Comparison of ENCODE assay signal across 8 cellular contexts in the genomic region with DNA sequence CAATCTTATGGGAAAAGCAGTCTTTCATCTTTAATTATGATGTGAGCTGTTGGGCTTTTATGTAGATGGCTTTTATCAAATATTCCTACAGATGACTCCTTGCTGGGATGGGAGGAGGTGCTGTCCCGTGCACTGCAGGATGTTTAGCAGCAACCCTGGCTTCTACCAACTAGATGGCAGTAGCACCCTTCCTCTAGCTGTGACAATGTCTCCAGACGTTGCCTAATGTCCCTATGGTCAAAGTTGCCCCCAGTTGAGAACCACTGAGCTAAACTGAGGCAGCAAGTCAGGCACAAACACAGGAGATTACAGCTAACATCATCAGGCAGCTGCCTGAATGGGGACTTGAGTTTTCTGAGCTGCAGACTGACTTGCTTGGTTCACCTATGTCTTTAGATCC.
DNase-seq lines count a peak whose midpoint lies in the region; ATAC-seq and TF ChIP-seq lines count a peak whose summit lies in the region.

No MANE protein-coding gene starts in this region.

- H3K36me3 ChIP-seq in PC-3 (ENCODE audit: low read depth, low read length) = no peaks in the 10 kb centered on the region
- no peaks in the 10 kb centered on the region for H3K36me3 ChIP-seq in left ventricle myocardium inferior

- H3K4me1 Mint-ChIP-seq in type B pancreatic cell (ENCODE audit: unreplicated experiment) = no peaks in the 10 kb centered on the region

- H3K79me2 ChIP-seq in PC-3 (ENCODE audit: low read length) = no peaks in the 10 kb centered on the region

- H3K9ac ChIP-seq in PC-3 (ENCODE audit: low read length) = no peak overlapping the region

- no peaks in the 10 kb centered on the region for H3K4me1 ChIP-seq in PC-3 (ENCODE audit: insufficient read depth, low read length)
- no peaks in the 10 kb centered on the region for H3K4me1 ChIP-seq in left ventricle myocardium inferior

- no peak overlapping the region for H2AFZ ChIP-seq in PC-3 (ENCODE audit: low read length)

- no peak overlapping the region for H3K27ac Mint-ChIP-seq in type B pancreatic cell

- no TSS peak for BruUV-seq in PC-3 (replicated peaks; lab: Mats Ljungman, UMichigan)

- H3K4me2 ChIP-seq in PC-3 (ENCODE audit: low read length) = no peak overlapping the region

- DNase-seq in AML-193 (lab: John Stamatoyannopoulos, UW) = peak; percentile 29 to 51
- peak; percentile 39 for DNase-seq in PC-3
- DNase-seq in left ventricle myocardium inferior = no peak
- no peak for DNase-seq in type B pancreatic cell (ENCODE audit: extremely low spot score, unreplicated experiment)
- DNase-seq in NCI-H1694 (lab: John Stamatoyannopoulos, UW) = no peak

- H3K4me3 Mint-ChIP-seq in type B pancreatic cell = no peak overlapping the region

- H3F3A ChIP-seq in PC-3 (ENCODE audit: low read length, unreplicated experiment) = no peaks in the 10 kb centered on the region

- ATAC-seq in GM21515 (IDR thresholded peaks at IDR 0.05; ENCODE audit: unreplicated experiment) = peak; percentile 55
- ATAC-seq in PC-3 = peak; percentile 74
- no peak for ATAC-seq in GM18873 (IDR thresholded peaks at IDR 0.05; ENCODE audit: low FRiP score, unreplicated experiment)
- ATAC-seq in GM21390 (IDR thresholded peaks at IDR 0.05; ENCODE audit: unreplicated experiment) = no peak

- H3K27ac ChIP-seq in PC-3 (ENCODE audit: low read length) (no peak overlapping the region), left ventricle myocardium inferior (replicated peaks) (no peak overlapping the region)

- H3K9me3 ChIP-seq in PC-3 (ENCODE audit: low read length) = no peaks in the 10 kb centered on the region
- peaks cover 12% of the 10 kb centered on the region for H3K9me3 ChIP-seq in left ventricle myocardium inferior (replicated peaks)

- H3K27me3 Mint-ChIP-seq in type B pancreatic cell = no peaks in the 10 kb centered on the region

- CTCF ChIA-PET in PC-3 (lab: Charles Lee) = interaction anchor here (0.5 kb wide), 1 partner anchor 100 kb away, joined by 3 read pairs; no protein-coding TSS in a partner anchor

- H3K4me3 ChIP-seq in PC-3 (ENCODE audit: low read length) (no peak overlapping the region), left ventricle myocardium inferior (no peak overlapping the region)

- TF ChIP-seq CTCF in PC-3 (conservative IDR thresholded peaks at IDR 0.05; ENCODE audit: low read depth, low read length) = peak; percentile 62
- peak; percentile 59 for TF ChIP-seq CTCF in left ventricle myocardium inferior (IDR thresholded peaks at IDR 0.05; ENCODE audit: borderline replicate concordance)
- TF ChIP-seq CTCF in type B pancreatic cell (conservative IDR thresholded peaks at IDR 0.05) = peak; percentile 56

- intact Hi-C loops in PC-3 (cut with micrococcal nuclease) (no loop called here), left ventricle myocardium inferior (cut with micrococcal nuclease) (no loop called here)

- no peaks in the 10 kb centered on the region for H4K20me1 ChIP-seq in PC-3 (ENCODE audit: low read length)

- H3K9me3 Mint-ChIP-seq in type B pancreatic cell = no peaks in the 10 kb centered on the region

- POLR2A ChIA-PET in PC-3 (lab: Charles Lee; ENCODE audit: unreplicated experiment) = no interaction called here

- H3K36me3 Mint-ChIP-seq in type B pancreatic cell = no peaks in the 10 kb centered on the region

- 0 out of 2 replicates have a peak, but pooled peaks cover 8% of the 10 kb centered on the region for H3K27me3 ChIP-seq in PC-3 (ENCODE audit: low read length)
- H3K27me3 ChIP-seq in left ventricle myocardium inferior (ENCODE audit: low read depth) = no peaks in the 10 kb centered on the region

- no peaks in the 10 kb centered on the region for H3K9me2 ChIP-seq in PC-3 (replicated peaks; ENCODE audit: low read length)

Comparison
In these comparisons a context has a peak if more than half of its experiments do, and no peak if none do; other contexts are left out.
1. DNase-seq: peak in AML-193 (2 of 2) and PC-3 (single experiment); none in left ventricle myocardium inferior (single experiment), type B pancreatic cell (single experiment) and NCI-H1694 (single experiment).
2. ATAC-seq: peak in GM21515 (single experiment) and PC-3 (single experiment); none in GM18873 (single experiment) and GM21390 (single experiment).
3. Peak in every context shown above with its lines, with median percentiles within 50 percentile points of each other: CTCF ChIP-seq.